1 cellular context compared by ENCODE assay signal in the genomic region with DNA sequence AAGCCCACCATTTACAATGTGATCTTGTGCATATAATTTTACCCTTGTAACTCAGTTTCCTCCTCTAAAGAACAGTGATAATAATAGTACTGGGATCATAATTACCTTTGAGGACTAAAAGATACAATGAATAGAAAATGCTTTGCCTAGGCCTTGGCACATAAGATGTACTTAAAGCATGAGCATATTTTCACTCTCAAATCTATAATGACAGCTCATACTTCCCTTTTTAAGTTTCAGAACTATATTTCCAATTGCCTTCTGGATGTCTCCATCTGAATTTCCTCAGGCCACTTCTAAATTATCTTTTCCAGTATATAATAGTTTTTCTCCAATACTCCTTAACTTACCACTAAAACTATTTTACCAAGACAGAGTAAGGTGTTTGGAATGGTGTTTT.
TF ChIP-seq lines count a peak whose summit lies in the region.

No MANE protein-coding gene starts in this region.

TF ChIP-seq in GM12878, 131 proteins besides CTCF, POLR2A, EP300 and RAD21 (continued from another document):
- no peak for TF ChIP-seq PAX5 (IDR thresholded peaks at IDR 0.05; ENCODE audit: borderline replicate concordance, low read depth, low read length)
- TF ChIP-seq, protein P1, sequence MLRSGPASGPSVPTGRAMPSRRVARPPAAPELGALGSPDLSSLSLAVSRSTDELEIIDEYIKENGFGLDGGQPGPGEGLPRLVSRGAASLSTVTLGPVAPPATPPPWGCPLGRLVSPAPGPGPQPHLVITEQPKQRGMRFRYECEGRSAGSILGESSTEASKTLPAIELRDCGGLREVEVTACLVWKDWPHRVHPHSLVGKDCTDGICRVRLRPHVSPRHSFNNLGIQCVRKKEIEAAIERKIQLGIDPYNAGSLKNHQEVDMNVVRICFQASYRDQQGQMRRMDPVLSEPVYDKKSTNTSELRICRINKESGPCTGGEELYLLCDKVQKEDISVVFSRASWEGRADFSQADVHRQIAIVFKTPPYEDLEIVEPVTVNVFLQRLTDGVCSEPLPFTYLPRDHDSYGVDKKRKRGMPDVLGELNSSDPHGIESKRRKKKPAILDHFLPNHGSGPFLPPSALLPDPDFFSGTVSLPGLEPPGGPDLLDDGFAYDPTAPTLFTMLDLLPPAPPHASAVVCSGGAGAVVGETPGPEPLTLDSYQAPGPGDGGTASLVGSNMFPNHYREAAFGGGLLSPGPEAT (IDR thresholded peaks at IDR 0.05; ENCODE audit: low read depth): peak; percentile 24; the same call in 1 of the 2 replicates
